ENCODE assay signal across 18 cellular contexts in genomic region chr7:130566168-130566897, GRCh38.
A peak's percentile ranks its signal among the peaks of the same experiment; 100 is the strongest.
DNase-seq lines count a peak whose midpoint lies in the region; ATAC-seq, FAIRE-seq and TF ChIP-seq lines count a peak whose summit lies in the region.
"Had no signal": no experiment of that assay in that cellular context is flagged by ENCODE, and none has a peak within 500 bp of the region (broad histone marks: within the 10 kb centered on the region; RNA-seq: fewer than 3 reads in every experiment).

No MANE protein-coding gene starts in this region.

- TF ChIP-seq CTCF in liver (IDR thresholded peaks at IDR 0.05; ENCODE audit: low read depth, low read length, missing input control) (no peak), HepG2 (CRISPR knock-in tag; IDR thresholded peaks at IDR 0.05) (no peak), fibroblast of villous mesenchyme (IDR thresholded peaks at IDR 0.05; ENCODE audit: insufficient read depth, low read depth, low read length) (no peak), lung (IDR thresholded peaks at IDR 0.05; ENCODE audit: control extremely low read depth, extremely low read depth) (no peak), Calu3 (IDR thresholded peaks at IDR 0.05; ENCODE audit: unreplicated experiment) (no peak)

- H3K36me3 ChIP-seq in liver (ENCODE audit: control insufficient read depth in 4 of 4, insufficient read depth in 3 of 4, low read depth in 1 of 4, low read length in 3 of 4) (no peaks in the 10 kb centered on the region), HepG2 (replicated peaks in 1 of 2; ENCODE audit: control insufficient read depth in 1 of 2, insufficient read depth in 2 of 2, low read length in 2 of 2) (no peaks in the 10 kb centered on the region), lung (ENCODE audit: control insufficient read depth in 2 of 2, insufficient read depth in 2 of 2, low read length in 2 of 2) (no peaks in the 10 kb centered on the region)
- H3K36me3 ChIP-seq: ascending aorta had no signal

- H3K4me2 ChIP-seq in HepG2 (ENCODE audit: low read depth, low read length): no peak overlapping the region

- TF ChIP-seq RAD21 in liver (IDR thresholded peaks at IDR 0.05): no peak
- TF ChIP-seq RAD21 in HepG2 (CRISPR knock-in tag; IDR thresholded peaks at IDR 0.05): no peak

- H4K20me1 ChIP-seq in HepG2 (ENCODE audit: insufficient read depth, low read length): no peaks in the 10 kb centered on the region

- no peak for TF ChIP-seq EP300 in HepG2 (IDR thresholded peaks at IDR 0.05; ENCODE audit: low read depth in 2 of 2, low read length in 2 of 2)
- TF ChIP-seq EP300 in HepG2 (CRISPR knock-in tag; IDR thresholded peaks at IDR 0.05; ENCODE audit: borderline replicate concordance): no peak

- H3K9me3 ChIP-seq in liver (ENCODE audit: control insufficient read depth in 4 of 4, low read length in 3 of 4): no peaks in the 10 kb centered on the region
- H3K9me3 ChIP-seq in HepG2 (ENCODE audit: low read length): peaks cover 4% of the 10 kb centered on the region
- peaks cover 0 to 2% of the 10 kb centered on the region in 2 donors for H3K9me3 ChIP-seq in lung (ENCODE audit: control insufficient read depth in 2 of 2, insufficient read depth in 1 of 2, low read length in 1 of 2)

- H3K4me1 Mint-ChIP-seq in Calu3 (ENCODE audit: low read depth, unreplicated experiment): no peaks in the 10 kb centered on the region
- H3K4me1 Mint-ChIP-seq: H9 had no signal

- H3K27ac Mint-ChIP-seq in Calu3 (ENCODE audit: unreplicated experiment): no peak overlapping the region
- H3K27ac Mint-ChIP-seq: activated CD8-positive, alpha-beta T cell treated with anti-CD3 and anti-CD28 coated beads for 36 hours; dendritic cell treated with granulocyte-macrophage colony-stimulating factor and Interleukin-4, amounts not matched to agents 40 ng/mL and 50 ng/mL, for 4 days; H9 had no signal

- ATAC-seq in HepG2: no peak
- ATAC-seq in lung (ENCODE audit: insufficient read depth, low FRiP score): no peak
- no peak for ATAC-seq in HG02840 (IDR thresholded peaks at IDR 0.05; ENCODE audit: low FRiP score, unreplicated experiment)
- ATAC-seq in GM18870 (IDR thresholded peaks at IDR 0.05; ENCODE audit: unreplicated experiment): no peak
- ATAC-seq: activated CD8-positive, alpha-beta T cell treated with anti-CD3 and anti-CD28 coated beads for 36 hours had no signal

- H3K9ac ChIP-seq in liver (ENCODE audit: low read depth in 1 of 2, low read length in 2 of 2): no peak overlapping the region
- no peak overlapping the region for H3K9ac ChIP-seq in HepG2 (ENCODE audit: insufficient read depth, low read depth, low read length)

- H3K9me3 Mint-ChIP-seq in Calu3 (ENCODE audit: low read depth, unreplicated experiment): peaks cover 9% of the 10 kb centered on the region

- H3K79me2 ChIP-seq in HepG2 (ENCODE audit: insufficient read depth, low read length): no peaks in the 10 kb centered on the region

- no peak overlapping the region for H2AFZ ChIP-seq in HepG2 (ENCODE audit: low read length)

- in situ Hi-C loops in HepG2 (cut with HindIII; ENCODE audit: extremely low pct_ligation_motif_present, low pct_unique_long_range_greater_than_20kb): no loop called here

- no peak overlapping the region for H3K4me3 ChIP-seq in liver (ENCODE audit: low read depth in 1 of 3, low read length in 3 of 3)
- no peak overlapping the region for H3K4me3 ChIP-seq in HepG2 (replicated peaks in 1 of 3; ENCODE audit: insufficient read depth in 1 of 3, low read depth in 2 of 3, low read length in 3 of 3)
- no peak overlapping the region for H3K4me3 ChIP-seq in fibroblast of villous mesenchyme (ENCODE audit: low read depth, low read length)
- H3K4me3 ChIP-seq in lung: no peak overlapping the region
- H3K4me3 ChIP-seq: ascending aorta had no signal

- no peaks in the 10 kb centered on the region for H3K36me3 Mint-ChIP-seq in Calu3 (ENCODE audit: insufficient read depth, unreplicated experiment)

- 76% methylated on average over 9 of the region's 9 CpGs for WGBS in liver
- 92% methylated on average over 9 of the region's 9 CpGs for WGBS in HepG2 (ENCODE audit: low lambda C conversion rate)
- WGBS in lung, 2 donors: 69 to 84% methylated on average over 9 of the region's 9 CpGs

- BruUV-seq in HepG2 (replicated peaks; lab: Mats Ljungman, UMichigan) (no TSS peak), Calu3 (replicated peaks; lab: Mats Ljungman, UMichigan) (no TSS peak)

- H3K27me3 Mint-ChIP-seq in Calu3 (ENCODE audit: unreplicated experiment): no peaks in the 10 kb centered on the region
- H3K27me3 Mint-ChIP-seq: activated CD8-positive, alpha-beta T cell treated with anti-CD3 and anti-CD28 coated beads for 36 hours; dendritic cell treated with granulocyte-macrophage colony-stimulating factor and Interleukin-4, amounts not matched to agents 40 ng/mL and 50 ng/mL, for 4 days had no signal

- POLR2A ChIA-PET in HepG2 (lab: Yijun Ruan, JAX): no interaction called here

- FAIRE-seq in HepG2 (lab: Jason Lieb, UNC): no peak

- CTCF ChIA-PET in HepG2 (lab: Yijun Ruan, JAX; ENCODE audit: low intra/inter-chr PET ratio, low total read pairs) (no interaction called here), Calu3 (lab: Charles Lee) (no interaction called here)

- H3K27me3 ChIP-seq in liver (ENCODE audit: control insufficient read depth in 4 of 4, insufficient read depth in 4 of 4, low read length in 3 of 4) (no peaks in the 10 kb centered on the region), HepG2 (ENCODE audit: control insufficient read depth in 1 of 2, insufficient read depth in 2 of 2, low read length in 2 of 2) (no peaks in the 10 kb centered on the region), lung (ENCODE audit: control insufficient read depth, insufficient read depth) (no peaks in the 10 kb centered on the region)
- H3K27me3 ChIP-seq: ascending aorta had no signal

- no peak overlapping the region for H3K4me3 Mint-ChIP-seq in Calu3 (ENCODE audit: low read depth, unreplicated experiment)
- H3K4me3 Mint-ChIP-seq: activated CD8-positive, alpha-beta T cell treated with anti-CD3 and anti-CD28 coated beads for 36 hours; dendritic cell treated with granulocyte-macrophage colony-stimulating factor and Interleukin-4, amounts not matched to agents 40 ng/mL and 50 ng/mL, for 4 days; H9 had no signal

- DNase-seq in HepG2 (ENCODE audit: low spot score): no peak
- DNase-seq in fibroblast of villous mesenchyme (ENCODE audit: low read depth): peak; percentile 94
- peak; percentile 31 for DNase-seq in lung (ENCODE audit: low spot score)
- DNase-seq in NCI-H524 treated with DMSO at 0.1 percent for 48 hours (lab: John Stamatoyannopoulos, UW): no peak
- DNase-seq in Calu3: no peak
- DNase-seq: 8988T; activated CD8-positive, alpha-beta T cell treated with anti-CD3 and anti-CD28 coated beads for 36 hours; activated effector memory CD4-positive, alpha-beta T cell treated with Interleukin-2 at 50 U/mL for 16 hours; DMS79; H9; NCI-H1092 treated with DMSO at 0.1 percent for 48 hours; nucleus accumbens; OCI-M1 had no signal

- H3K27ac ChIP-seq in liver (ENCODE audit: low read depth in 1 of 2, low read length in 2 of 2): peak overlapping the region in 1 of 2 donors; percentile 21
- H3K27ac ChIP-seq in HepG2 (ENCODE audit: extremely low read length, insufficient read depth, low read length): no peak overlapping the region
- peak overlapping the region in 1 of 2 donors; percentile 92 for H3K27ac ChIP-seq in lung (ENCODE audit: low read depth in 1 of 2, low read length in 1 of 2)
- H3K27ac ChIP-seq: ascending aorta had no signal

- no peak for TF ChIP-seq POLR2A in HepG2 (IDR thresholded peaks at IDR 0.05; ENCODE audit: insufficient read depth in 1 of 2, low read depth in 2 of 2, low read length in 2 of 2)

- H3K4me1 ChIP-seq in liver (ENCODE audit: control insufficient read depth in 4 of 4, insufficient read depth in 4 of 4, low read length in 3 of 4) (no peaks in the 10 kb centered on the region), HepG2 (ENCODE audit: insufficient read depth, low read length) (no peaks in the 10 kb centered on the region), lung (ENCODE audit: control insufficient read depth in 2 of 2, insufficient read depth in 2 of 2, low read length in 2 of 2) (no peaks in the 10 kb centered on the region)
- H3K4me1 ChIP-seq: ascending aorta had no signal

- intact Hi-C loops in HepG2 (cut with micrococcal nuclease; ENCODE audit: unreplicated experiment) (no loop called here), Calu3 (cut with micrococcal nuclease; ENCODE audit: unreplicated experiment) (no loop called here)

TF ChIP-seq in liver, 16 proteins besides CTCF, POLR2A, EP300 and RAD21:
- TF ChIP-seq EGR1 (IDR thresholded peaks at IDR 0.05; ENCODE audit: low read depth in 2 of 2) (no peak), SP1 (IDR thresholded peaks at IDR 0.05) (peak; percentile 53), NR2F2 (IDR thresholded peaks at IDR 0.05) (peak; percentile 76), YY1 (IDR thresholded peaks at IDR 0.05) (peak; percentile 29), JUND (IDR thresholded peaks at IDR 0.05) (peak in 1 of 2 donors; percentile 14)

TF ChIP-seq in HepG2, 621 proteins besides CTCF, POLR2A, EP300 and RAD21:
- no peak for TF ChIP-seq SALL2 (CRISPR knock-in tag; IDR thresholded peaks at IDR 0.05)
- TF ChIP-seq U2AF1 (optimal IDR thresholded peaks at IDR 0.05; ENCODE audit: low read depth, low read length): no peak
- no peak for TF ChIP-seq KDM2A (CRISPR knock-in tag; IDR thresholded peaks at IDR 0.05; ENCODE audit: borderline replicate concordance, low read depth)
- TF ChIP-seq CREBL2 (CRISPR knock-in tag; IDR thresholded peaks at IDR 0.05; ENCODE audit: borderline replicate concordance): no peak
- no peak for TF ChIP-seq ZNF335 (CRISPR knock-in tag; IDR thresholded peaks at IDR 0.05)
- TF ChIP-seq CENPT (CRISPR knock-in tag; IDR thresholded peaks at IDR 0.05; ENCODE audit: low read depth): no peak
- TF ChIP-seq KAT2B (IDR thresholded peaks at IDR 0.05; ENCODE audit: borderline replicate concordance, low read depth, low read length): no peak
- TF ChIP-seq ZNF580 (CRISPR knock-in tag; IDR thresholded peaks at IDR 0.05; ENCODE audit: borderline replicate concordance, low read depth): no peak
- TF ChIP-seq ZNF331 (CRISPR knock-in tag; IDR thresholded peaks at IDR 0.05): no peak
- no peak for TF ChIP-seq ZNF775 (CRISPR knock-in tag; IDR thresholded peaks at IDR 0.05; ENCODE audit: borderline replicate concordance)
- TF ChIP-seq ATRX (CRISPR knock-in tag; IDR thresholded peaks at IDR 0.05; ENCODE audit: borderline replicate concordance): no peak
- no peak for TF ChIP-seq EEA1 (CRISPR knock-in tag; IDR thresholded peaks at IDR 0.05; ENCODE audit: borderline replicate concordance)

Comparison
In these comparisons a context has a peak if more than half of its experiments do, and no peak if none do; other contexts are left out.
1. DNase-seq: peak in fibroblast of villous mesenchyme (single experiment) and lung (single experiment); none in HepG2 (single experiment), NCI-H524 treated with DMSO at 0.1 percent for 48 hours (single experiment) and Calu3 (single experiment).